ENCODE assay signal across 19 cellular contexts in the genomic region with DNA sequence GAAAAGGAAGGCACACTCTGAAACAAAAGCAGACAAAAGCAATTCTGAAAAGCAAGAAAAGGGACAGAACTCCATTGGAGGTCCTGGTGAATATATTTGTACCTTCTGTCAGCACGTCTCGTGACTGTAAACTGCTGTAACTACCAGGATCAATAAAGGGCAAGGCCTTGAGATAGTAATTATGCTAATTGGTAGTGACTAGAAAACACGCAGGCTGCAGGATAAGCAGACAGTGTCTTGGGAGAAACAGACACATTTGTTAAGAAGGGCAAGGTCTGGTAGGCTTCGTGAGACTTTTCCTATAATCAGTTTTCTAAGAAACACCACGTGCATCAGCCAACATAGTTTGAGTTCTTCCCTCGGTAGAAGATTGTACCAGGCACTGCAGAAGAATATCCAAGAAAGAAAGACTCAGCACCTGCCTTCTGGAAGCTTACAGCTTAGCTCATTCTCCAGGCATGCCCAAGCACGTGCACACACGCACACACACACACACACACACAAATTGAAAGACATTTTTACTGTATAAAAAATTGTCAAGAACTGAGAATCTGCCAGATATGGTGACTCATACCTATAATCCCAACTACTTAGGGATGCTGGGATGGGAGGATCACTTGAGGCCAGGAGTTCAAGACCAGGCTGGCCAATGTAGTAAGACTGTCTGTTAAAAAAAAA.
DNase-seq lines count a peak whose midpoint lies in the region; TF ChIP-seq lines count a peak whose summit lies in the region.
"Had no signal": no experiment of that assay in that cellular context is flagged by ENCODE, and none has a peak within 500 bp of the region (broad histone marks: within the 10 kb centered on the region; RNA-seq: fewer than 3 reads in every experiment).

No MANE protein-coding gene starts in this region.

- no peak overlapping the region for H2BK120ac ChIP-seq in mesendoderm (ENCODE audit: low read depth, low read length)

- TF ChIP-seq POLR2A in testis (IDR thresholded peaks at IDR 0.05): no peak

- H2BK5ac ChIP-seq in mesendoderm (ENCODE audit: low read length): no peak overlapping the region

- TF ChIP-seq CTCF in testis (IDR thresholded peaks at IDR 0.05): no peak

- no peak overlapping the region for H4K8ac ChIP-seq in mesendoderm (ENCODE audit: low read depth, low read length)

- peak; percentile 17 for DNase-seq in GM23248
- peak; percentile 33 for DNase-seq in NCI-H226
- peak; percentile 43 for DNase-seq in epithelial cell of prostate (ENCODE audit: low read depth, low spot score)
- no peak for DNase-seq in mesendoderm
- DNase-seq in testis: no peak
- DNase-seq in cerebellar cortex (ENCODE audit: low spot score): no peak
- DNase-seq in T-helper 1 cell: no peak
- DNase-seq: activated CD4-positive, alpha-beta T cell treated with anti-CD3 and anti-CD28 coated beads for 48 hours; body of pancreas; CD8-positive, alpha-beta memory T cell; DMS79; head of caudate nucleus; NCI-H1092; NCI-H748 treated with DMSO at 0.1 percent for 48 hours; OCI-M1; Right ventricle myocardium superior; stimulated activated CD4-positive, alpha-beta T cell treated with anti-CD3 and anti-CD28 coated beads, Interleukin-4, amount 100 ng/mL, for 1 hour; transverse colon had no signal

- H2BK15ac ChIP-seq in mesendoderm (replicated peaks; ENCODE audit: low read depth): no peak overlapping the region

- intact Hi-C loops in testis (cut with DNase I; ENCODE audit: low total_unique reads): no loop called here

- H3K9me2 ChIP-seq in GM23248 (ENCODE audit: insufficient read depth): no peaks in the 10 kb centered on the region

- H3K36me3 ChIP-seq in GM23248 (ENCODE audit: low read depth): no peaks in the 10 kb centered on the region
- H3K36me3 ChIP-seq in mesendoderm (ENCODE audit: control insufficient read depth, insufficient read depth, low read length): no peaks in the 10 kb centered on the region
- no peaks in the 10 kb centered on the region for H3K36me3 ChIP-seq in testis (ENCODE audit: low read depth, missing control alignments)
- H3K36me3 ChIP-seq: transverse colon had no signal

- H4K20me1 ChIP-seq in GM23248 (ENCODE audit: insufficient read depth): no peaks in the 10 kb centered on the region

- H3K4me3 ChIP-seq in GM23248 (no peak overlapping the region), mesendoderm (ENCODE audit: low read length) (no peak overlapping the region), testis (no peak overlapping the region)
- H3K4me3 ChIP-seq: body of pancreas, transverse colon had no signal

- H3K27me3 ChIP-seq in GM23248 (replicated peaks; ENCODE audit: insufficient read depth) (no peaks in the 10 kb centered on the region), mesendoderm (ENCODE audit: insufficient read depth, low read length, poor library complexity) (no peaks in the 10 kb centered on the region), testis (no peaks in the 10 kb centered on the region)
- H3K27me3 ChIP-seq: body of pancreas, transverse colon had no signal

- H3K56ac ChIP-seq in mesendoderm (ENCODE audit: low read length): no peak overlapping the region

- no peak overlapping the region for H3K27ac ChIP-seq in GM23248
- no peak overlapping the region for H3K27ac ChIP-seq in epithelial cell of prostate
- H3K27ac ChIP-seq in mesendoderm (ENCODE audit: low read depth, low read length): no peak overlapping the region
- no peak overlapping the region for H3K27ac ChIP-seq in testis
- H3K27ac ChIP-seq: body of pancreas, KMS-11, transverse colon had no signal

- H3K4me2 ChIP-seq in GM23248 (ENCODE audit: unreplicated experiment): no peak overlapping the region
- no peak overlapping the region for H3K4me2 ChIP-seq in mesendoderm (ENCODE audit: low read length)
- H3K4me2 ChIP-seq: KMS-11 had no signal

- no peaks in the 10 kb centered on the region for H3K9me3 ChIP-seq in GM23248 (ENCODE audit: low read depth)
- no peaks in the 10 kb centered on the region for H3K9me3 ChIP-seq in testis
- H3K9me3 ChIP-seq: body of pancreas, transverse colon had no signal

- H2AK5ac ChIP-seq in mesendoderm (ENCODE audit: low read length): no peak overlapping the region

- H3K79me1 ChIP-seq in mesendoderm (ENCODE audit: low read length): no peaks in the 10 kb centered on the region

- no peak overlapping the region for H2AFZ ChIP-seq in GM23248

- in situ Hi-C loops in GM23248 (cut with MboI): no loop called here

- no peak overlapping the region for H3K23ac ChIP-seq in mesendoderm (ENCODE audit: low read length)

- 51 to 54% methylated on average over 8 of the region's 8 CpGs for WGBS in GM23248 (ENCODE audit: low coverage in 1 of 2, low lambda C conversion rate in 2 of 2, missing lambda C conversion rate in 2 of 2), 2 experiments
- no CpG with 5 or more reads among the region's 8 CpGs for WGBS in mesendoderm (ENCODE audit: extremely low coverage, insufficient coverage, low lambda C conversion rate)
- WGBS in testis, 2 donors: 57 to 74% methylated on average over 8 of the region's 8 CpGs

- H3K79me2 ChIP-seq in GM23248 (ENCODE audit: insufficient read depth) (no peaks in the 10 kb centered on the region), mesendoderm (ENCODE audit: control insufficient read depth, insufficient read depth, low read length) (no peaks in the 10 kb centered on the region)

- no peak overlapping the region for H4K5ac ChIP-seq in mesendoderm (ENCODE audit: low read length)

- no peaks in the 10 kb centered on the region for H3F3A ChIP-seq in GM23248 (ENCODE audit: insufficient read depth)

- H3K18ac ChIP-seq in mesendoderm (ENCODE audit: low read length): peak overlapping the region; percentile 51

- H3K4ac ChIP-seq in mesendoderm (ENCODE audit: low read depth, low read length): no peak overlapping the region

- H3K9ac ChIP-seq in GM23248 (no peak overlapping the region), mesendoderm (ENCODE audit: low read length) (no peak overlapping the region)
- H3K9ac ChIP-seq: KMS-11 had no signal

- H3K4me1 ChIP-seq in GM23248 (ENCODE audit: insufficient read depth) (no peaks in the 10 kb centered on the region), mesendoderm (ENCODE audit: control insufficient read depth, low read depth, low read length) (peaks cover 1% of the 10 kb centered on the region), testis (no peaks in the 10 kb centered on the region)
- H3K4me1 ChIP-seq: transverse colon had no signal

Comparison
In these comparisons a context has a peak if more than half of its experiments do, and no peak if none do; other contexts are left out.
1. DNase-seq: peak in GM23248 (single experiment), NCI-H226 (single experiment) and epithelial cell of prostate (single experiment); none in mesendoderm (single experiment), testis (single experiment), cerebellar cortex (single experiment) and T-helper 1 cell (0 of 5).